ENCODE assay signal across 14 cellular contexts in the genomic region with DNA sequence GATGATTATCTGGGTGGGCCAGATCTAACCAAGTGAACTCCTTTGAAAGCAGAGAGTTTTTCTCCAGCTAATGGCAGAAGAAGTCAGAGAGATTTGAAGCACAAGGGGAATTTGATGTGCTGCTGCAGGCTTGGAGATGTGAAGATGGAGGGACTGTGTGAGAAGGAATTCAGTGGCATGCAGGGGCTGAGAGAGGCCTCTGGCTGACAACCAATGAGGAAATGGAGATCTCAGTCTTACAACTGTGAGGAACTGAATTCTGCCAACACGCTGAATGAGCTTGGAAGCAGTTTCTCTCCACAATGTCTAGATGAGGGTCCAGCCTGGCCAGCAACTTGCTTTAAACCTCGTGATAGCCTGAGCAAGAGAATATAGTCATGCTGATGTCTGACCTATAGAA.
DNase-seq lines count a peak whose midpoint lies in the region; ATAC-seq and TF ChIP-seq lines count a peak whose summit lies in the region.
"Had no signal": no experiment of that assay in that cellular context is flagged by ENCODE, and none has a peak within 500 bp of the region (broad histone marks: within the 10 kb centered on the region; RNA-seq: fewer than 3 reads in every experiment).

No MANE protein-coding gene starts in this region.

- H2BK5ac ChIP-seq in mesendoderm (ENCODE audit: low read length), result no peak overlapping the region

- H3K27ac ChIP-seq in SJCRH30, result peak overlapping the region; percentile 86
- H3K27ac ChIP-seq in mesendoderm (ENCODE audit: low read depth, low read length), result no peak overlapping the region
- no peak overlapping the region for H3K27ac ChIP-seq in sigmoid colon

- no peak overlapping the region for H2BK15ac ChIP-seq in mesendoderm (replicated peaks; ENCODE audit: low read depth)

- WGBS in mesendoderm (ENCODE audit: extremely low coverage, insufficient coverage, low lambda C conversion rate), result no CpG with 5 or more reads among the region's 2 CpGs
- WGBS in sigmoid colon, 2 donors, result 69 to 81% methylated on average over 2 of the region's 2 CpGs

- H3K56ac ChIP-seq in mesendoderm (ENCODE audit: low read length), result no peak overlapping the region

- TF ChIP-seq POLR2A in sigmoid colon (IDR thresholded peaks at IDR 0.05), result no peak

- H2BK120ac ChIP-seq in mesendoderm (ENCODE audit: low read depth, low read length), result no peak overlapping the region

- H3K79me2 ChIP-seq in mesendoderm (ENCODE audit: control insufficient read depth, insufficient read depth, low read length), result no peaks in the 10 kb centered on the region

- H2AK5ac ChIP-seq in mesendoderm (ENCODE audit: low read length), result no peak overlapping the region

- H3K9ac ChIP-seq in mesendoderm (ENCODE audit: low read length), result no peak overlapping the region

- H3K9me3 ChIP-seq in SJCRH30 (replicated peaks), result no peaks in the 10 kb centered on the region
- no peaks in the 10 kb centered on the region for H3K9me3 ChIP-seq in sigmoid colon
- H3K9me3 ChIP-seq: BE2C, Caco-2 had no signal

- H3K4me3 ChIP-seq in SJCRH30 (no peak overlapping the region), mesendoderm (ENCODE audit: low read length) (no peak overlapping the region), sigmoid colon (no peak overlapping the region)

- peaks cover 39% of the 10 kb centered on the region for H3K4me1 ChIP-seq in SJCRH30
- no peaks in the 10 kb centered on the region for H3K4me1 ChIP-seq in mesendoderm (ENCODE audit: control insufficient read depth, low read depth, low read length)
- no peaks in the 10 kb centered on the region for H3K4me1 ChIP-seq in sigmoid colon
- H3K4me1 ChIP-seq: BE2C had no signal

- no peak for TF ChIP-seq EP300 in sigmoid colon (IDR thresholded peaks at IDR 0.05)

- H3K27me3 ChIP-seq in SJCRH30 (no peaks in the 10 kb centered on the region), mesendoderm (ENCODE audit: insufficient read depth, low read length, poor library complexity) (no peaks in the 10 kb centered on the region), sigmoid colon (no peaks in the 10 kb centered on the region)
- H3K27me3 ChIP-seq: BE2C had no signal

- peak in 1 of 2 experiments; percentile 51 for DNase-seq in SJCRH30
- peak; percentile 14 for DNase-seq in iPS-NIHi11 (ENCODE audit: low spot score)
- peak; percentile 31 for DNase-seq in mesendoderm
- no peak for DNase-seq in NCI-H1048 (lab: John Stamatoyannopoulos, UW)
- DNase-seq in sigmoid colon, result no peak
- DNase-seq in NCI-H2171 treated with DMSO at 0.1 percent for 48 hours (lab: John Stamatoyannopoulos, UW), result no peak
- DNase-seq: ACHN; BE2C; C1 segment of cervical spinal cord; Caco-2; CD4-positive, CD25-positive, alpha-beta regulatory T cell; GDM1; HCEC 1CT had no signal

- H3K18ac ChIP-seq in mesendoderm (ENCODE audit: low read length), result no peak overlapping the region

- no peak overlapping the region for H4K8ac ChIP-seq in mesendoderm (ENCODE audit: low read depth, low read length)

- H3K36me3 ChIP-seq in SJCRH30 (no peaks in the 10 kb centered on the region), mesendoderm (ENCODE audit: control insufficient read depth, insufficient read depth, low read length) (no peaks in the 10 kb centered on the region), sigmoid colon (no peaks in the 10 kb centered on the region)
- H3K36me3 ChIP-seq: BE2C had no signal

- H4K5ac ChIP-seq in mesendoderm (ENCODE audit: low read length), result no peak overlapping the region

- intact Hi-C loops in sigmoid colon (cut with DNase I), result no loop called here

- no peak overlapping the region for H3K4me2 ChIP-seq in mesendoderm (ENCODE audit: low read length)

- H3K23ac ChIP-seq in mesendoderm (ENCODE audit: low read length), result no peak overlapping the region

- no peak overlapping the region for H3K4ac ChIP-seq in mesendoderm (ENCODE audit: low read depth, low read length)

- no peak for ATAC-seq in GM19452 (IDR thresholded peaks at IDR 0.05; ENCODE audit: unreplicated experiment)

- H3K79me1 ChIP-seq in mesendoderm (ENCODE audit: low read length), result no peaks in the 10 kb centered on the region

- TF ChIP-seq CTCF in sigmoid colon (IDR thresholded peaks at IDR 0.05), result no peak

Comparison
In these comparisons a context has a peak if more than half of its experiments do, and no peak if none do; other contexts are left out.
1. DNase-seq: peak in iPS-NIHi11 (single experiment) and mesendoderm (single experiment); none in NCI-H1048 (single experiment), sigmoid colon (single experiment) and NCI-H2171 treated with DMSO at 0.1 percent for 48 hours (single experiment).